ENCODE assay signal across 1 cellular context in the genomic region with DNA sequence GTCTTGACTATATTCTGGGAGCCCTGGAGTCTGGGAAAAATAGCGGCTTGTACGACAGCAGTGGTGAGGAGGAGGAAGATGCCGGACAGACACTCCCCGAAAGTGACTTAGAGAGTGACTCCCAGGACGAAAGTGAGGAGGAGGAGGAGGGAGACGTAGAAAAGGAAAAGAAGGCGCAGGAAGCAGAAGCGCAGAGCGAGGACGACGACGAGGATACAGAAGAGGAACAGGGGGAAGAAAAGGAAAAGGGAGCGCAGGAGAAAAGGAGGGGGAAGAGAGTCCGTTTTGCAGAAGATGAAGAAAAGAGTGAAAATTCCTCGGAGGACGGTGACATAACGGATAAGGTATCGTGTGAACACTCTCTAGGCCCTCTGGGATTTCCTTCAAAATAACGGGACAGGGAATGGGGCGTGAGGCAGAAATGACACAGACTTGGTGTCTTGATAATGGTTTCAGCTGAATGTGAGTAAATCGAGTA.
TF ChIP-seq lines count a peak whose summit lies in the region.

No MANE protein-coding gene starts in this region.

TF ChIP-seq in H1, 55 proteins besides CTCF, POLR2A, EP300 and RAD21:
- TF ChIP-seq TEAD4 (IDR thresholded peaks at IDR 0.05; ENCODE audit: low read depth, low read length) (no peak), SAP30 (IDR thresholded peaks at IDR 0.05; ENCODE audit: insufficient read depth, insufficient replicate concordance, low read length) (peak; percentile 64)
